Comparison of ENCODE assay signal across 18 cellular contexts in genomic region chr17:62794666-62794971, GRCh38. TPM values are rescaled to one million over a fixed set of nuclear protein-coding genes. Genes with fewer than 3 reads are reported as not detected.
A peak's percentile ranks its signal among the peaks of the same experiment; 100 is the strongest.
DNase-seq lines count a peak whose midpoint lies in the region; ATAC-seq and TF ChIP-seq lines count a peak whose summit lies in the region.
"Had no signal": no experiment of that assay in that cellular context is flagged by ENCODE, and none has a peak within 500 bp of the region (broad histone marks: within the 10 kb centered on the region; RNA-seq: fewer than 3 reads in every experiment).

No MANE protein-coding gene starts in this region.

- H3K36me3 Mint-ChIP-seq in CD14-positive monocyte (no peaks in the 10 kb centered on the region), activated B cell treated with CpG ODN at 0.5 μM for 24 hours (ENCODE audit: low read depth) (no peaks in the 10 kb centered on the region)

- DNase-seq in CD14-positive monocyte (ENCODE audit: low spot score) (no peak), CMK (ENCODE audit: low read depth) (peak; percentile 49), activated B cell treated with CpG ODN at 0.5 μM for 24 hours (no peak), mesenchymal stem cell (no peak), GM19238 (ENCODE audit: insufficient read length, low spot score) (no peak), dorsolateral prefrontal cortex (no peak)
- DNase-seq: amniotic stem cell; NCI-H187 treated with DMSO at 0.1 percent for 48 hours; NCI-H526; right lobe of liver; stimulated activated CD4-positive, alpha-beta T cell treated with anti-CD3 and anti-CD28 coated beads, Interleukin-2, amount 100 ng/mL, for 24 hours; transverse colon had no signal

- H3K14ac ChIP-seq in mesenchymal stem cell (ENCODE audit: low read length in 2 of 2) = no peak overlapping the region

- TF ChIP-seq CTCF in CD14-positive monocyte (IDR thresholded peaks at IDR 0.05) (no peak), activated B cell treated with CpG ODN at 0.5 μM for 24 hours (IDR thresholded peaks at IDR 0.05) (no peak), dorsolateral prefrontal cortex (IDR thresholded peaks at IDR 0.05 in 54 of 56, conservative IDR thresholded peaks at IDR 0.05 in 2 of 56; ENCODE audit: low read depth in 1 of 56, partially characterized antibody in 56 of 56) (no peak)

- WGBS in mesenchymal stem cell = 88% methylated on average over 2 of the region's 4 CpGs

- no peak overlapping the region for H2BK15ac ChIP-seq in mesenchymal stem cell (ENCODE audit: low read depth, poor library complexity, severe bottlenecking)

- no peak overlapping the region for H4K91ac ChIP-seq in mesenchymal stem cell (ENCODE audit: low read length)

- no peak overlapping the region for H3K4ac ChIP-seq in mesenchymal stem cell (ENCODE audit: low read depth in 1 of 2, low read length in 2 of 2)

- H2AFZ ChIP-seq in mesenchymal stem cell (ENCODE audit: low read depth, low read length) = no peak overlapping the region

- no peak overlapping the region for H2BK5ac ChIP-seq in mesenchymal stem cell (ENCODE audit: low read depth, low read length, poor library complexity, severe bottlenecking)

- no peaks in the 10 kb centered on the region for H3K36me3 ChIP-seq in mesenchymal stem cell (ENCODE audit: control insufficient read depth in 1 of 2, insufficient read depth in 2 of 2, low read depth in 1 of 2, low read length in 2 of 2)
- H3K36me3 ChIP-seq: gastroesophageal sphincter, right lobe of liver, transverse colon had no signal

- H3K4me1 ChIP-seq in mesenchymal stem cell (ENCODE audit: control insufficient read depth, insufficient read depth, low read depth, low read length) = peaks cover 16% of the 10 kb centered on the region
- H3K4me1 ChIP-seq: gastroesophageal sphincter, right lobe of liver had no signal

- H3K27me3 Mint-ChIP-seq in CD14-positive monocyte (ENCODE audit: low read depth in 3 of 3) = peaks cover 2 to 6% (median 6%) of the 10 kb centered on the region in 3 donors
- peaks cover 18% of the 10 kb centered on the region for H3K27me3 Mint-ChIP-seq in activated B cell treated with CpG ODN at 0.5 μM for 24 hours

- intact Hi-C loops in CD14-positive monocyte (cut with micrococcal nuclease) = no loop called here
- intact Hi-C loops in activated B cell treated with CpG ODN at 0.5 μM for 24 hours (cut with micrococcal nuclease) = no loop called here
- intact Hi-C loops in dorsolateral prefrontal cortex (cut with DNase I) = no loop called here

- peak overlapping the region; percentile 61 for H2AK5ac ChIP-seq in mesenchymal stem cell (ENCODE audit: low read length, severe bottlenecking)

- H3K27ac Mint-ChIP-seq in CD14-positive monocyte (peak overlapping the region in 1 of 7 donors; percentile 66), activated B cell treated with CpG ODN at 0.5 μM for 24 hours (no peak overlapping the region)

- POLR2A ChIA-PET in activated B cell treated with CpG ODN at 0.5 μM for 24 hours (lab: Charles Lee) = interaction anchor here (0.7 kb wide), 1 partner anchor 17 kb away, joined by 5 read pairs; no protein-coding TSS in a partner anchor

- no peak overlapping the region for H3K9ac ChIP-seq in mesenchymal stem cell (ENCODE audit: low read length)

- peak overlapping the region; percentile 53 to 84 for H3K4me3 Mint-ChIP-seq in CD14-positive monocyte
- peak overlapping the region; percentile 36 for H3K4me3 Mint-ChIP-seq in activated B cell treated with CpG ODN at 0.5 μM for 24 hours

- no peak overlapping the region for H3K27ac ChIP-seq in mesenchymal stem cell (ENCODE audit: low read length, poor library complexity, severe bottlenecking)
- no peak overlapping the region for H3K27ac ChIP-seq in dorsolateral prefrontal cortex
- H3K27ac ChIP-seq: C4-2B, gastroesophageal sphincter, right lobe of liver, transverse colon had no signal

- H3K4me3 ChIP-seq in mesenchymal stem cell (ENCODE audit: insufficient read depth in 1 of 2, low read depth in 1 of 2, low read length in 2 of 2) = no peak overlapping the region
- H3K4me3 ChIP-seq in dorsolateral prefrontal cortex = peak overlapping the region in 1 of 59 donors; percentile 5
- H3K4me3 ChIP-seq: gastroesophageal sphincter, lung, right lobe of liver, transverse colon had no signal

- no peak overlapping the region for H2BK12ac ChIP-seq in mesenchymal stem cell (ENCODE audit: low read length in 2 of 2)

- no peaks in the 10 kb centered on the region for H3K79me1 ChIP-seq in mesenchymal stem cell (replicated peaks; ENCODE audit: low read length, poor library complexity, severe bottlenecking)

- no peak overlapping the region for H4K8ac ChIP-seq in mesenchymal stem cell (ENCODE audit: low read length)

- peaks cover 0 to 2% (median 0%) of the 10 kb centered on the region in 7 donors for H3K9me3 Mint-ChIP-seq in CD14-positive monocyte
- no peaks in the 10 kb centered on the region for H3K9me3 Mint-ChIP-seq in activated B cell treated with CpG ODN at 0.5 μM for 24 hours

- CTCF ChIA-PET in activated B cell treated with CpG ODN at 0.5 μM for 24 hours (lab: Charles Lee) = no interaction called here

- no peaks in the 10 kb centered on the region for H3K9me3 ChIP-seq in mesenchymal stem cell (ENCODE audit: control insufficient read depth, low read length)
- H3K9me3 ChIP-seq: gastroesophageal sphincter, right lobe of liver, transverse colon had no signal

- H3K23ac ChIP-seq in mesenchymal stem cell (ENCODE audit: low read length in 2 of 2) = no peak overlapping the region

- H2BK120ac ChIP-seq in mesenchymal stem cell (ENCODE audit: low read depth, low read length) = no peak overlapping the region

- no peaks in the 10 kb centered on the region for H3K27me3 ChIP-seq in mesenchymal stem cell (ENCODE audit: control insufficient read depth in 1 of 2, insufficient read depth in 1 of 2, low read length in 2 of 2)
- no peaks in the 10 kb centered on the region for H3K27me3 ChIP-seq in dorsolateral prefrontal cortex
- H3K27me3 ChIP-seq: gastroesophageal sphincter, right lobe of liver, transverse colon had no signal

- ATAC-seq in activated B cell treated with CpG ODN at 0.5 μM for 24 hours (ENCODE audit: low read depth) (no peak), HG03135 (IDR thresholded peaks at IDR 0.05; ENCODE audit: unreplicated experiment) (no peak), HG03025 (IDR thresholded peaks at IDR 0.05; ENCODE audit: low FRiP score, unreplicated experiment) (no peak)
- ATAC-seq: gastroesophageal sphincter, right lobe of liver had no signal

- no peak overlapping the region for H3K18ac ChIP-seq in mesenchymal stem cell (ENCODE audit: low read depth in 1 of 2, low read length in 2 of 2)

- peaks cover 13% of the 10 kb centered on the region for H3K4me1 Mint-ChIP-seq in CD14-positive monocyte
- peaks cover 12% of the 10 kb centered on the region for H3K4me1 Mint-ChIP-seq in activated B cell treated with CpG ODN at 0.5 μM for 24 hours

- no peak overlapping the region for H3K4me2 ChIP-seq in mesenchymal stem cell (ENCODE audit: low read length, poor library complexity, severe bottlenecking)

RNA-seq across cellular contexts. Expression of gene MARCHF10, which starts 13.5 kb away (rescaled TPM):
- polyA plus RNA-seq in CD14-positive monocyte = not detected
- total RNA-seq in activated B cell treated with CpG ODN at 0.5 μM for 24 hours (not detected in 2 replicates), dorsolateral prefrontal cortex (1 to 10 TPM in 78 of 120 experiments, under 1 TPM in 40, not detected in 2; 0.16 to 5.0 (median 1.4) TPM)
- polyA plus RNA-seq in mesenchymal stem cell (2013, experiment 1 of 2) = 0.04 TPM
- 0.21 TPM for polyA plus RNA-seq in mesenchymal stem cell (2013, experiment 2 of 2)
- total RNA-seq: MCF 10A, right lobe of liver had no signal
